10 cellular contexts compared by ENCODE assay signal in genomic region chr11:110098645-110099044, GRCh38. TPM values are rescaled to one million over a fixed set of nuclear protein-coding genes. Genes with fewer than 3 reads are reported as not detected.
A peak's percentile ranks its signal among the peaks of the same experiment; 100 is the strongest.
DNase-seq lines count a peak whose midpoint lies in the region; ATAC-seq and TF ChIP-seq lines count a peak whose summit lies in the region.
"Had no signal": no experiment of that assay in that cellular context is flagged by ENCODE, and none has a peak within 500 bp of the region (broad histone marks: within the 10 kb centered on the region; RNA-seq: fewer than 3 reads in every experiment).

No MANE protein-coding gene starts in this region.

- WGBS in thyroid gland, 2 donors: 85 to 86% methylated on average over 1 of the region's 1 CpG

- CTCF ChIA-PET in PC-9 (lab: Charles Lee): no interaction called here

- DNase-seq in CD4-positive, CD25-positive, alpha-beta regulatory T cell: peak in 1 of 3 donors; percentile 31
- DNase-seq in PC-9 (peak in 1 of 2 experiments; percentile 78), NCI-H226 (no peak), HuH-7.5 (ENCODE audit: low spot score) (no peak), activated gamma-delta T cell (lab: John Stamatoyannopoulos, UW) (no peak), thyroid gland (no peak)
- DNase-seq: stimulated activated CD4-positive, alpha-beta T cell treated with anti-CD3 and anti-CD28 coated beads, Interleukin-4, amount 100 ng/mL, for 4 hours had no signal

- intact Hi-C loops in PC-9 (cut with micrococcal nuclease; ENCODE audit: unreplicated experiment) (loop anchor here (10.0 kb wide), 1 partner anchor 196 kb away; the partner anchor contains the start of gene RDX), thyroid gland (cut with DNase I) (no loop called here)

- H3K4me3 Mint-ChIP-seq in CD4-positive, CD25-positive, alpha-beta regulatory T cell: no peak overlapping the region
- H3K4me3 Mint-ChIP-seq: memory B cell had no signal

- no peak overlapping the region for H3K27ac ChIP-seq in CD4-positive, CD25-positive, alpha-beta regulatory T cell (ENCODE audit: insufficient read depth, low read length, poor library complexity, severe bottlenecking)
- peak overlapping the region; percentile 21; the same call in 1 of the 2 replicates for H3K27ac ChIP-seq in PC-9
- H3K27ac ChIP-seq in thyroid gland: no peak overlapping the region

- peaks cover 100% of the 10 kb centered on the region for H3K79me2 ChIP-seq in PC-9 (ENCODE audit: low read depth)

- peaks cover 3% of the 10 kb centered on the region; the same call in 1 of the 2 replicates for H4K20me1 ChIP-seq in PC-9 (ENCODE audit: insufficient read depth)

- TF ChIP-seq POLR2A in thyroid gland (IDR thresholded peaks at IDR 0.05): no peak

- peak overlapping the region; percentile 26 for H3K4me2 ChIP-seq in PC-9

- peaks cover 0 to 14% (median 7%) of the 10 kb centered on the region in 4 donors for H3K4me1 Mint-ChIP-seq in CD4-positive, CD25-positive, alpha-beta regulatory T cell

- H3K27me3 Mint-ChIP-seq in CD4-positive, CD25-positive, alpha-beta regulatory T cell: peaks cover 5% of the 10 kb centered on the region

- H3K27me3 ChIP-seq in CD4-positive, CD25-positive, alpha-beta regulatory T cell (ENCODE audit: control insufficient read depth, insufficient read depth, low read length): peaks cover 2% of the 10 kb centered on the region
- no peaks in the 10 kb centered on the region for H3K27me3 ChIP-seq in PC-9 (ENCODE audit: insufficient read depth, low read depth)
- no peaks in the 10 kb centered on the region for H3K27me3 ChIP-seq in thyroid gland

- no peaks in the 10 kb centered on the region for H3K9me2 ChIP-seq in PC-9 (ENCODE audit: insufficient read depth)

- H2AFZ ChIP-seq in PC-9: no peak overlapping the region

- peaks cover 14% of the 10 kb centered on the region for H3F3A ChIP-seq in PC-9 (ENCODE audit: insufficient read depth, low read depth)

- TF ChIP-seq CTCF in PC-9 (conservative IDR thresholded peaks at IDR 0.05) (no peak; the same call in 1 of the 2 replicates), thyroid gland (IDR thresholded peaks at IDR 0.05) (no peak)

- H3K9me3 ChIP-seq in CD4-positive, CD25-positive, alpha-beta regulatory T cell (ENCODE audit: control insufficient read depth in 2 of 2, low read length in 2 of 2): no peaks in the 10 kb centered on the region
- H3K9me3 ChIP-seq in PC-9 (ENCODE audit: insufficient read depth, low read depth) (no peaks in the 10 kb centered on the region; the same call in 1 of the 2 replicates), thyroid gland (no peaks in the 10 kb centered on the region)

- H3K36me3 Mint-ChIP-seq in CD4-positive, CD25-positive, alpha-beta regulatory T cell: no peaks in the 10 kb centered on the region
- H3K36me3 Mint-ChIP-seq: memory B cell had no signal

- H3K9me3 Mint-ChIP-seq in CD4-positive, CD25-positive, alpha-beta regulatory T cell: peaks cover 0 to 3% (median 0%) of the 10 kb centered on the region in 7 donors

- H3K4me1 ChIP-seq in CD4-positive, CD25-positive, alpha-beta regulatory T cell (ENCODE audit: control insufficient read depth, insufficient read depth, low read length, poor library complexity, severe bottlenecking): peaks cover 4% of the 10 kb centered on the region
- H3K4me1 ChIP-seq in PC-9 (replicated peaks; ENCODE audit: insufficient read depth) (peaks cover 56% of the 10 kb centered on the region), thyroid gland (peaks cover 31 to 45% of the 10 kb centered on the region in 2 donors)

- POLR2A ChIA-PET in PC-9 (lab: Charles Lee; ENCODE audit: unreplicated experiment): no interaction called here

- no peak overlapping the region for H3K27ac Mint-ChIP-seq in CD4-positive, CD25-positive, alpha-beta regulatory T cell
- H3K27ac Mint-ChIP-seq: memory B cell had no signal

- no TSS peak for BruUV-seq in PC-9 (replicated peaks; lab: Mats Ljungman, UMichigan)

- peak; percentile 69 to 85 for ATAC-seq in CD4-positive, CD25-positive, alpha-beta regulatory T cell (ENCODE audit: low read depth in 2 of 2)
- ATAC-seq in GM19351 (IDR thresholded peaks at IDR 0.05; ENCODE audit: unreplicated experiment) (peak; percentile 85), HG03060 (IDR thresholded peaks at IDR 0.05; ENCODE audit: low read depth, unreplicated experiment) (peak; percentile 74)

- no peak overlapping the region for H3K4me3 ChIP-seq in CD4-positive, CD25-positive, alpha-beta regulatory T cell (ENCODE audit: low read depth, low read length)
- H3K4me3 ChIP-seq in PC-9 (no peak overlapping the region), thyroid gland (replicated peaks in 1 of 3) (no peak overlapping the region)

- no peaks in the 10 kb centered on the region for H3K36me3 ChIP-seq in CD4-positive, CD25-positive, alpha-beta regulatory T cell (ENCODE audit: control insufficient read depth, insufficient read depth, low read length)
- H3K36me3 ChIP-seq in PC-9 (ENCODE audit: low read depth): peaks cover 26% of the 10 kb centered on the region; the same call in 1 of the 2 replicates
- H3K36me3 ChIP-seq in thyroid gland: no peaks in the 10 kb centered on the region

RNA-seq across cellular contexts. Expression of gene ZC3H12C, which starts 5.5 kb away (rescaled TPM):
- total RNA-seq in CD4-positive, CD25-positive, alpha-beta regulatory T cell: 3.0 TPM
- under 1 TPM in 3 of 4 donors, not detected in 1; 0.02 to 0.15 (median 0.14) TPM for polyA plus RNA-seq in CD4-positive, CD25-positive, alpha-beta regulatory T cell
- total RNA-seq in PC-9 (2021): 9.3 and 12.4 TPM in 2 replicates
- total RNA-seq in thyroid gland: 10 to 100 TPM; 20.9 to 49.7 (median 30.6) TPM
